8 cellular contexts compared by ENCODE assay signal in genomic region chr4:75916091-75916661, GRCh38. TPM values are rescaled to one million over a fixed set of nuclear protein-coding genes. Genes with fewer than 3 reads are reported as not detected.
DNase-seq lines count a peak whose midpoint lies in the region; ATAC-seq and TF ChIP-seq lines count a peak whose summit lies in the region.

No MANE protein-coding gene starts in this region.

- H3K36me3 ChIP-seq in RWPE2 (ENCODE audit: low read depth) (no peaks in the 10 kb centered on the region), colonic mucosa (no peaks in the 10 kb centered on the region), lower lobe of right lung (peaks cover 49% of the 10 kb centered on the region)

- no peaks in the 10 kb centered on the region for H3K27me3 ChIP-seq in RWPE2 (ENCODE audit: insufficient read depth, poor library complexity, severe bottlenecking)
- H3K27me3 ChIP-seq in colonic mucosa, result no peaks in the 10 kb centered on the region
- H3K27me3 ChIP-seq in lower lobe of right lung (ENCODE audit: low read depth), result no peaks in the 10 kb centered on the region

- TF ChIP-seq CTCF in RWPE2 (IDR thresholded peaks at IDR 0.05; ENCODE audit: poor library complexity, severe bottlenecking) (peak; percentile 82), colonic mucosa (IDR thresholded peaks at IDR 0.05) (peak; percentile 75), lower lobe of right lung (IDR thresholded peaks at IDR 0.05) (peak; percentile 72)

- peak; percentile 18 for DNase-seq in CMK (ENCODE audit: low read depth)
- DNase-seq in RWPE2 (ENCODE audit: low spot score), result no peak
- DNase-seq in colonic mucosa, result peak; percentile 30
- no peak for DNase-seq in lower lobe of right lung

- H3K9me3 ChIP-seq in RWPE2 (ENCODE audit: severe bottlenecking) (no peaks in the 10 kb centered on the region), colonic mucosa (no peaks in the 10 kb centered on the region), lower lobe of right lung (no peaks in the 10 kb centered on the region)

- H3K4me3 ChIP-seq in RWPE2 (ENCODE audit: severe bottlenecking) (no peak overlapping the region), colonic mucosa (no peak overlapping the region), lower lobe of right lung (no peak overlapping the region)

- intact Hi-C loops in colonic mucosa (cut with DNase I), result no loop called here
- intact Hi-C loops in lower lobe of right lung (cut with DNase I), result no loop called here

- H3K4me1 ChIP-seq in RWPE2 (ENCODE audit: insufficient read depth, poor library complexity, severe bottlenecking) (no peaks in the 10 kb centered on the region), colonic mucosa (peaks cover 20% of the 10 kb centered on the region), lower lobe of right lung (no peaks in the 10 kb centered on the region)

- peak; percentile 72 for ATAC-seq in GM18511 (IDR thresholded peaks at IDR 0.05; ENCODE audit: unreplicated experiment)
- peak; percentile 57 for ATAC-seq in HG03571 (IDR thresholded peaks at IDR 0.05; ENCODE audit: unreplicated experiment)
- peak; percentile 72 for ATAC-seq in RWPE2 (ENCODE audit: low read depth)
- ATAC-seq in lower lobe of right lung, result peak; percentile 76 to 79
- no peak for ATAC-seq in HG03457 (IDR thresholded peaks at IDR 0.05; ENCODE audit: unreplicated experiment)
- ATAC-seq in GM21423 (IDR thresholded peaks at IDR 0.05; ENCODE audit: unreplicated experiment), result no peak

- no peak overlapping the region for H3K27ac ChIP-seq in RWPE2 (ENCODE audit: poor library complexity, severe bottlenecking)
- peak overlapping the region; percentile 1 for H3K27ac ChIP-seq in colonic mucosa
- no peak overlapping the region for H3K27ac ChIP-seq in lower lobe of right lung

- H3K9ac ChIP-seq in colonic mucosa (ENCODE audit: low read depth in 2 of 2, low read length in 2 of 2), result no peak overlapping the region

RNA-seq across cellular contexts. Expression of gene PPEF2, which starts 13.9 kb away (rescaled TPM):
- not detected for total RNA-seq in colonic mucosa
- total RNA-seq in lower lobe of right lung, result not detected

RNA-seq across cellular contexts. Expression of gene NAAA, which starts 24.6 kb away (rescaled TPM):
- total RNA-seq in colonic mucosa (100 to 1,000 TPM in 1 of 2 donors, 10 to 100 TPM in 1; 79.3 to 141 TPM), lower lobe of right lung (26.4 TPM)

Comparison
In these comparisons a context has a peak if more than half of its experiments do, and no peak if none do; other contexts are left out.
1. DNase-seq: peak in CMK (single experiment) and colonic mucosa (single experiment); none in RWPE2 (single experiment) and lower lobe of right lung (single experiment).
2. ATAC-seq: peak in GM18511 (single experiment), HG03571 (single experiment), RWPE2 (single experiment) and lower lobe of right lung (2 of 2); none in HG03457 (single experiment) and GM21423 (single experiment).
3. Peak in every context shown above with its lines, with median percentiles within 50 percentile points of each other: CTCF ChIP-seq.